ENCODE assay signal across 1 cellular context in the genomic region with DNA sequence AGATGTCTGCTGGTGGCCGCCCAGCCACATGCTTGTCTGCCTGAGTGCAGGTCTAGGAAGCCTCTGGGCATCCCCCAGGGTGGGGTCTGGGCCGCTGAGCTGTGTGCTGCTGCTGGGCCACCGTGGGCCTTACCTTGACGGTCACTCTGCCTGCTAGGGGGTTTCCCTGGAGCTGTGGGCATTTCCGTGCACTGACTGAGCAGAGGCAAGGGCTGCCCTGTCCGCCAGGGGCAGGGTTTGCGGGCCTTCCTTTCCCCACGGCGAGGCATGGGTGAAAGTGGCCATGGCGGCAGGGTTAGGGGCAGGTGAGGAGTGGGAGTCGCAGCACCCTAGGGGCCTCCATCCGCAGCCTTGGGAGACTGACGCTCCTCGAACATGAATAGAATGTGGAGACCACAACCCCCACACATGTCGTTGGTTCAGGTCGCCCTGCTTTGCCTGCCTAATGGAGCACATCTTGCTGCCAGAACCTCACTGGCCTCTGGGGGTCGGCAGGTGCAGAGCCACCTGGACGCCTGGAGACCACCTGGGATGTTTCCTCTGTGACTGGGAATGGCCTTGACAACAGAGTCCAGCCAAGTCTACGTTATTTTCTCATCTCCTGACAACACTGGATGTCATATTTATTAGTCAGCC.
A peak's percentile ranks its signal among the peaks of the same experiment; 100 is the strongest.
TF ChIP-seq lines count a peak whose summit lies in the region.

No MANE protein-coding gene starts in this region.

TF ChIP-seq in K562, 482 proteins besides CTCF, POLR2A, EP300 and RAD21:
- TF ChIP-seq NEUROD1 (IDR thresholded peaks at IDR 0.05; ENCODE audit: borderline replicate concordance, low read depth, low read length, partially characterized antibody), result no peak
- 0 out of 2 replicates have a peak, but pooled peaks have one; percentile 10 for TF ChIP-seq POLR2G (IDR thresholded peaks at IDR 0.05; ENCODE audit: low read depth, low read length)
